Comparison of ENCODE assay signal across 8 cellular contexts in genomic region chr12:57604454-57605307, GRCh38. TPM values are rescaled to one million over a fixed set of nuclear protein-coding genes. Genes with fewer than 3 reads are reported as not detected.
DNase-seq lines count a peak whose midpoint lies in the region; ATAC-seq and TF ChIP-seq lines count a peak whose summit lies in the region.

DTX3 (plus strand) TSS chr12:57604824; CDS start chr12:57606518, 1,694 bp downstream.

- H3K27me3 Mint-ChIP-seq in Caco-2 (ENCODE audit: insufficient read depth, unreplicated experiment), result no peaks in the 10 kb centered on the region

- no peak within 1 kb of the TSS for H3K4me2 ChIP-seq in PC-9

- peaks cover 7% of the 10 kb centered on the region for H3K4me1 Mint-ChIP-seq in Caco-2 (ENCODE audit: low read depth, unreplicated experiment)

- DNase-seq in Caco-2 (peak in 1 of 2 experiments; percentile 33), HFF-Myc (ENCODE audit: extremely low read depth, low read depth) (no peak), PC-9 (no peak), brain microvascular endothelial cell (peak; percentile 3), sigmoid colon (peak; percentile 81), NCI-H524 (lab: John Stamatoyannopoulos, UW) (no peak)

- H3K27me3 ChIP-seq in Caco-2 (replicated peaks; ENCODE audit: control insufficient read depth, insufficient read depth, low read length) (no peaks in the 10 kb centered on the region), PC-9 (ENCODE audit: insufficient read depth, low read depth) (peaks cover 34% of the 10 kb centered on the region), brain microvascular endothelial cell (replicated peaks) (no peaks in the 10 kb centered on the region), sigmoid colon (no peaks in the 10 kb centered on the region)

- H4K20me1 ChIP-seq in PC-9 (ENCODE audit: insufficient read depth), result no peaks in the 10 kb centered on the region

- no peaks in the 10 kb centered on the region for H3K9me3 ChIP-seq in Caco-2
- no peaks in the 10 kb centered on the region for H3K9me3 ChIP-seq in PC-9 (ENCODE audit: insufficient read depth, low read depth)
- H3K9me3 ChIP-seq in iPS-18c (ENCODE audit: control insufficient read depth, insufficient read depth, low read length), result peaks cover 2% of the 10 kb centered on the region
- H3K9me3 ChIP-seq in sigmoid colon, result no peaks in the 10 kb centered on the region

- no TSS peak for BruUV-seq in Caco-2 (replicated peaks; lab: Mats Ljungman, UMichigan)
- no TSS peak for BruUV-seq in PC-9 (replicated peaks; lab: Mats Ljungman, UMichigan)

- no peak within 1 kb of the TSS for H2AFZ ChIP-seq in PC-9

- H3K4me1 ChIP-seq in Caco-2 (peaks cover 6% of the 10 kb centered on the region; the same call in 1 of the 2 replicates), PC-9 (replicated peaks; ENCODE audit: insufficient read depth) (no peaks in the 10 kb centered on the region), sigmoid colon (peaks cover 0 to 33% (median 31%) of the 10 kb centered on the region in 4 donors)

- ATAC-seq in GM21576 (IDR thresholded peaks at IDR 0.05; ENCODE audit: unreplicated experiment), result no peak

- CTCF ChIA-PET in Caco-2 (lab: Charles Lee) (interaction anchor here (0.9 to 1.4 kb wide), 2 partner anchors 21 to 57 kb away, joined by 3 to 4 read pairs; no protein-coding TSS in a partner anchor), PC-9 (lab: Charles Lee) (interaction anchor here (1.0 kb wide), 1 partner anchor 21 kb away, joined by 4 read pairs; no protein-coding TSS in a partner anchor)

- H3K9me3 Mint-ChIP-seq in Caco-2 (ENCODE audit: unreplicated experiment), result no peaks in the 10 kb centered on the region

- 3 to 4% methylated on average over 52 of the region's 52 CpGs for WGBS in sigmoid colon, 2 donors

- H3F3A ChIP-seq in PC-9 (ENCODE audit: insufficient read depth, low read depth), result peaks cover 8% of the 10 kb centered on the region; the same call in 1 of the 2 replicates

- in situ Hi-C loops in brain microvascular endothelial cell (cut with HindIII; ENCODE audit: low pct_ligation_motif_present, low sequenced_read_pairs), result no loop called here

- H3K4me3 ChIP-seq in Caco-2 (ENCODE audit: low read depth, low read length) (peak within 1 kb of the TSS; percentile 62), HFF-Myc (replicated peaks; ENCODE audit: low read depth, low read length) (peak within 1 kb of the TSS; percentile 59), PC-9 (no peak within 1 kb of the TSS), brain microvascular endothelial cell (ENCODE audit: low read depth, low read length) (peak within 1 kb of the TSS; percentile 75), iPS-18c (ENCODE audit: insufficient read depth, low read depth, low read length) (peak within 1 kb of the TSS; percentile 78), sigmoid colon (peak within 1 kb of the TSS; percentile 69 to 90 (median 76))

- no peak for TF ChIP-seq CTCF in Caco-2 (IDR thresholded peaks at IDR 0.05; ENCODE audit: insufficient read depth in 1 of 2, low read depth in 1 of 2, low read length in 1 of 2, severe bottlenecking in 1 of 2, unreplicated experiment in 1 of 2)
- no peak for TF ChIP-seq CTCF in HFF-Myc (IDR thresholded peaks at IDR 0.05; ENCODE audit: low read depth, low read length, missing control alignments)
- TF ChIP-seq CTCF in PC-9 (conservative IDR thresholded peaks at IDR 0.05), result no peak
- no peak for TF ChIP-seq CTCF in brain microvascular endothelial cell (IDR thresholded peaks at IDR 0.05; ENCODE audit: low read depth, low read length, missing control alignments)
- no peak for TF ChIP-seq CTCF in sigmoid colon (IDR thresholded peaks at IDR 0.05)

- peak within 1 kb of the TSS; percentile 77 for H3K27ac Mint-ChIP-seq in Caco-2 (ENCODE audit: unreplicated experiment)

- H3K27ac ChIP-seq in PC-9 (no peak within 1 kb of the TSS), brain microvascular endothelial cell (no peak within 1 kb of the TSS), sigmoid colon (peak within 1 kb of the TSS; percentile 97 to 99 (median 98))

- intact Hi-C loops in Caco-2 (cut with micrococcal nuclease; ENCODE audit: unreplicated experiment) (no loop called here), PC-9 (cut with micrococcal nuclease; ENCODE audit: unreplicated experiment) (loop anchor here (1.0 kb wide), 1 partner anchor 13 kb away; the partner anchor contains the start of gene PIP4K2C), sigmoid colon (cut with DNase I) (loop anchor here (5.0 kb wide), 1 partner anchor 57 kb away; the partner anchor contains the start of gene DCTN2)

- H3K4me3 Mint-ChIP-seq in Caco-2 (ENCODE audit: unreplicated experiment), result peak within 1 kb of the TSS; percentile 74

- H3K36me3 ChIP-seq in Caco-2 (ENCODE audit: control insufficient read depth, insufficient read depth, low read length), result peaks cover 1% of the 10 kb centered on the region; the same call in 1 of the 2 replicates
- H3K36me3 ChIP-seq in PC-9 (ENCODE audit: low read depth), result no peaks in the 10 kb centered on the region
- peaks cover 3% of the 10 kb centered on the region for H3K36me3 ChIP-seq in brain microvascular endothelial cell (replicated peaks)
- peaks cover 7 to 50% (median 21%) of the 10 kb centered on the region in 4 donors for H3K36me3 ChIP-seq in sigmoid colon

- H3K9me2 ChIP-seq in PC-9 (ENCODE audit: insufficient read depth), result no peaks in the 10 kb centered on the region

- peaks cover 11% of the 10 kb centered on the region for H3K36me3 Mint-ChIP-seq in Caco-2 (ENCODE audit: insufficient read depth, unreplicated experiment)

- POLR2A ChIA-PET in Caco-2 (lab: Charles Lee), result interaction anchor here (0.7 kb wide), 1 partner anchor 81 kb away, joined by 3 read pairs; no protein-coding TSS in a partner anchor
- POLR2A ChIA-PET in PC-9 (lab: Charles Lee; ENCODE audit: unreplicated experiment), result no interaction called here

- peak in 1 of 2 donors; percentile 22 for TF ChIP-seq POLR2A in sigmoid colon (IDR thresholded peaks at IDR 0.05)

- H3K79me2 ChIP-seq in PC-9 (ENCODE audit: low read depth), result no peaks in the 10 kb centered on the region

- no peak for TF ChIP-seq EP300 in sigmoid colon (IDR thresholded peaks at IDR 0.05)

RNA-seq across cellular contexts. Expression of gene DTX3, which starts in this region (rescaled TPM):
- 17.4 and 20.4 TPM in 2 replicates for total RNA-seq in Caco-2 (2022)
- total RNA-seq in PC-9 (2021), result 16.2 and 18.1 TPM in 2 replicates
- 10 to 100 TPM; 42.9 to 68.4 (median 50.7) TPM for total RNA-seq in sigmoid colon
- polyA plus RNA-seq in sigmoid colon, result 10 to 100 TPM in 1 of 3 donors, 1 to 10 TPM in 2; 1.2 to 12.5 (median 8.4) TPM

Comparison
In these comparisons a context has a peak if more than half of its experiments do, and no peak if none do; other contexts are left out.
1. DNase-seq: peak in brain microvascular endothelial cell (single experiment) and sigmoid colon (single experiment); none in HFF-Myc (single experiment), PC-9 (0 of 2) and NCI-H524 (0 of 2).
2. H3K27ac ChIP-seq: peak in sigmoid colon (4 of 4); none in PC-9 (single experiment) and brain microvascular endothelial cell (single experiment).